16 cellular contexts compared by ENCODE assay signal in genomic region chr7:36840930-36841329, GRCh38.
"Had no signal": no experiment of that assay in that cellular context is flagged by ENCODE, and none has a peak within 500 bp of the region (broad histone marks: within the 10 kb centered on the region; RNA-seq: fewer than 3 reads in every experiment).

No MANE protein-coding gene starts in this region.

- DNase-seq: activated CD4-positive, alpha-beta T cell treated with anti-CD3 and anti-CD28 coated beads, Interleukin-2, amount 10 ng/mL, durations not matched to agents 24 days and 14 days; activated CD8-positive, alpha-beta memory T cell treated with anti-CD3 and anti-CD28 coated beads for 24 hours; activated naive CD4-positive, alpha-beta T cell treated with anti-CD3 and anti-CD28 coated beads for 36 hours; activated naive CD8-positive, alpha-beta T cell treated with anti-CD3 and anti-CD28 coated beads, Interleukin-2, amount 50 U/mL, for 24 hours; aorta; effector memory CD8-positive, alpha-beta T cell; foreskin melanocyte; kidney glomerular epithelial cell; mesendoderm; natural killer cell; nucleus accumbens; small intestine; stimulated activated naive CD8-positive, alpha-beta T cell treated with anti-CD3 and anti-CD28 coated beads, Interleukin-15, amount 100 ng/mL, for 72 hours; testis had no signal

- ATAC-seq: activated naive CD8-positive, alpha-beta T cell treated with anti-CD3 and anti-CD28 coated beads, Interleukin-2, amount 50 U/mL, for 24 hours; activated T-helper 17 cell treated with anti-CD3 and anti-CD28 coated beads, Interleukin-2, amount 50 U/mL, for 72 hours; effector memory CD8-positive, alpha-beta T cell; natural killer cell; stimulated activated naive CD8-positive, alpha-beta T cell treated with anti-CD3 and anti-CD28 coated beads, Interleukin-15, amount 100 ng/mL, for 72 hours; WTC11 had no signal
